Comparison of ENCODE assay signal across 13 cellular contexts in genomic region chrX:100946521-100946920, GRCh38. TPM values are rescaled to one million over a fixed set of nuclear protein-coding genes. Genes with fewer than 3 reads are reported as not detected.
A peak's percentile ranks its signal among the peaks of the same experiment; 100 is the strongest.
DNase-seq lines count a peak whose midpoint lies in the region; TF ChIP-seq lines count a peak whose summit lies in the region.
"Had no signal": no experiment of that assay in that cellular context is flagged by ENCODE, and none has a peak within 500 bp of the region (broad histone marks: within the 10 kb centered on the region; RNA-seq: fewer than 3 reads in every experiment).

No MANE protein-coding gene starts in this region.

- no peak overlapping the region for H3K4me3 Mint-ChIP-seq in glutamatergic neuron (ENCODE audit: unreplicated experiment)

- H3K9me3 Mint-ChIP-seq in glutamatergic neuron (ENCODE audit: unreplicated experiment): no peaks in the 10 kb centered on the region

- no peaks in the 10 kb centered on the region for H3K9me3 ChIP-seq in ovary
- H3K9me3 ChIP-seq in esophagus squamous epithelium: no peaks in the 10 kb centered on the region
- H3K9me3 ChIP-seq: BE2C, Peyer's patch had no signal

- no peaks in the 10 kb centered on the region for H3K27me3 Mint-ChIP-seq in glutamatergic neuron (ENCODE audit: unreplicated experiment)

- no peak for TF ChIP-seq CTCF in astrocyte of the spinal cord (IDR thresholded peaks at IDR 0.05; ENCODE audit: low read depth, low read length)
- no peak for TF ChIP-seq CTCF in glutamatergic neuron (IDR thresholded peaks at IDR 0.05; ENCODE audit: partially characterized antibody, unreplicated experiment)
- no peak for TF ChIP-seq CTCF in ovary (IDR thresholded peaks at IDR 0.05)
- TF ChIP-seq CTCF in esophagus squamous epithelium (IDR thresholded peaks at IDR 0.05): no peak

- peak overlapping the region; percentile 52 for H3K27ac Mint-ChIP-seq in glutamatergic neuron (ENCODE audit: unreplicated experiment)

- DNase-seq in EH (ENCODE audit: low read depth): peak; percentile 56
- DNase-seq in M059J (ENCODE audit: low read depth): peak; percentile 91
- peak; percentile 4 for DNase-seq in astrocyte of the spinal cord (ENCODE audit: low read depth, low spot score)
- no peak for DNase-seq in glutamatergic neuron
- no peak for DNase-seq in ovary
- DNase-seq in stimulated activated CD4-positive, alpha-beta T cell treated with anti-CD3 and anti-CD28 coated beads, Interleukin-15, amount 100 ng/mL, for 24 hours: no peak
- DNase-seq in esophagus squamous epithelium (lab: John Stamatoyannopoulos, UW): no peak
- DNase-seq: BE2C, HCEC 1CT, NCI-H1092 treated with DMSO at 0.1 percent for 48 hours, Peyer's patch, SHP77 treated with DMSO at 0.1 percent for 48 hours had no signal

- in situ Hi-C loops in astrocyte of the spinal cord (cut with HindIII; ENCODE audit: low sequenced_read_pairs): no loop called here

- no peaks in the 10 kb centered on the region for H3K36me3 Mint-ChIP-seq in glutamatergic neuron (ENCODE audit: unreplicated experiment)

- WGBS in ovary, 3 donors: 47 to 57% (median 50%) methylated on average over 2 of the region's 2 CpGs
- WGBS in esophagus squamous epithelium, 2 donors: 37 to 42% methylated on average over 2 of the region's 2 CpGs

- H3K36me3 ChIP-seq in ovary (no peaks in the 10 kb centered on the region), esophagus squamous epithelium (no peaks in the 10 kb centered on the region)
- H3K36me3 ChIP-seq: BE2C, Peyer's patch had no signal

- H3K4me1 Mint-ChIP-seq in glutamatergic neuron (ENCODE audit: low read depth, unreplicated experiment): peaks cover 4% of the 10 kb centered on the region

- H3K4me3 ChIP-seq in astrocyte of the spinal cord (ENCODE audit: low read depth, low read length): no peak overlapping the region
- no peak overlapping the region for H3K4me3 ChIP-seq in ovary
- no peak overlapping the region for H3K4me3 ChIP-seq in esophagus squamous epithelium
- H3K4me3 ChIP-seq: GM12878, Peyer's patch had no signal

- TF ChIP-seq EP300 in ovary (IDR thresholded peaks at IDR 0.05): no peak

- intact Hi-C loops in ovary (cut with DNase I) (no loop called here), esophagus squamous epithelium (cut with DNase I) (no loop called here)

- H3K27ac ChIP-seq in ovary (no peak overlapping the region), esophagus squamous epithelium (no peak overlapping the region)
- H3K27ac ChIP-seq: Peyer's patch had no signal

- H3K27me3 ChIP-seq in ovary (no peaks in the 10 kb centered on the region), esophagus squamous epithelium (no peaks in the 10 kb centered on the region)
- H3K27me3 ChIP-seq: BE2C, Peyer's patch had no signal

- H3K4me1 ChIP-seq in ovary (ENCODE audit: insufficient read depth) (no peaks in the 10 kb centered on the region), esophagus squamous epithelium (no peaks in the 10 kb centered on the region)
- H3K4me1 ChIP-seq: BE2C, Peyer's patch had no signal

- no peak for TF ChIP-seq POLR2A in ovary (IDR thresholded peaks at IDR 0.05)
- TF ChIP-seq POLR2A in esophagus squamous epithelium (IDR thresholded peaks at IDR 0.05): no peak

RNA-seq across cellular contexts. Expression of gene XKRX, which starts 17.8 kb away (rescaled TPM):
- total RNA-seq in M059J (2014; rRNA removed; shearing (Covaris generic)): 3.2 and 3.7 TPM in 2 replicates
- not detected for total RNA-seq in glutamatergic neuron (ENCODE audit: unreplicated experiment)
- 1 to 10 TPM in 1 of 7 donors, under 1 TPM in 6; 0.20 to 2.5 (median 0.24) TPM for total RNA-seq in ovary
- polyA plus RNA-seq in ovary: under 1 TPM; 0.15 to 0.22 TPM
- total RNA-seq in esophagus squamous epithelium: 1 to 10 TPM; 2.3 to 4.4 (median 3.6) TPM

RNA-seq across cellular contexts. Expression of gene ARL13A, which starts 23.0 kb away (rescaled TPM):
- not detected in 2 replicates for total RNA-seq in M059J (2014; rRNA removed; shearing (Covaris generic))
- total RNA-seq in glutamatergic neuron (ENCODE audit: unreplicated experiment) (not detected), ovary (not detected), esophagus squamous epithelium (not detected)
- not detected for polyA plus RNA-seq in ovary
- total RNA-seq: GM12878, Peyer's patch had no signal
- polyA plus RNA-seq: GM12878 had no signal

Comparison
In these comparisons a context has a peak if more than half of its experiments do, and no peak if none do; other contexts are left out.
1. DNase-seq: peak in EH (single experiment), M059J (single experiment) and astrocyte of the spinal cord (single experiment); none in glutamatergic neuron (single experiment), ovary (0 of 5), stimulated activated CD4-positive, alpha-beta T cell treated with anti-CD3 and anti-CD28 coated beads, Interleukin-15, amount 100 ng/mL, for 24 hours (single experiment) and esophagus squamous epithelium (single experiment).